8 cellular contexts compared by ENCODE assay signal in genomic region chr12:30985814-30986452, GRCh38. TPM values are rescaled to one million over a fixed set of nuclear protein-coding genes. Genes with fewer than 3 reads are reported as not detected.
DNase-seq lines count a peak whose midpoint lies in the region; ATAC-seq and TF ChIP-seq lines count a peak whose summit lies in the region.

No MANE protein-coding gene starts in this region.

- H3K27ac Mint-ChIP-seq in HFFc6 = no peak overlapping the region
- H3K27ac Mint-ChIP-seq in activated T-cell treated with anti-CD3 and anti-CD28 coated beads, Interleukin-2, amount 50 U/mL, for 72 hours = no peak overlapping the region

- peak; percentile 79 for TF ChIP-seq CTCF in HFFc6 (IDR thresholded peaks at IDR 0.05)

- intact Hi-C loops in head of caudate nucleus (cut with DNase I) = loop anchor here (5.0 kb wide), 1 partner anchor 134 kb away; no protein-coding TSS in a partner anchor

- no peaks in the 10 kb centered on the region for H3K9me3 Mint-ChIP-seq in HFFc6
- H3K9me3 Mint-ChIP-seq in activated T-cell treated with anti-CD3 and anti-CD28 coated beads, Interleukin-2, amount 50 U/mL, for 72 hours = no peaks in the 10 kb centered on the region

- peaks cover 5% of the 10 kb centered on the region; the same call in 1 of the 2 replicates for H3K4me1 Mint-ChIP-seq in HFFc6 (ENCODE audit: low read depth)
- no peaks in the 10 kb centered on the region for H3K4me1 Mint-ChIP-seq in activated T-cell treated with anti-CD3 and anti-CD28 coated beads, Interleukin-2, amount 50 U/mL, for 72 hours (ENCODE audit: low read depth)

- peak; percentile 40 for DNase-seq in SIG-M5 treated with dmso at 0.1 percent for 504 hours (lab: John Stamatoyannopoulos, UW; ENCODE audit: unreplicated experiment)
- no peak for DNase-seq in SIG-M5 (lab: John Stamatoyannopoulos, UW)
- peak; percentile 33 for DNase-seq in HFFc6
- peak; percentile 53 for DNase-seq in NCI-H2107 (lab: John Stamatoyannopoulos, UW)
- DNase-seq in activated T-cell treated with anti-CD3 and anti-CD28 coated beads, Interleukin-2, amount 50 U/mL, for 72 hours = peak; percentile 24 to 27
- DNase-seq in head of caudate nucleus = peak; percentile 46 to 89 (median 78)
- DNase-seq in putamen (ENCODE audit: low spot score) = peak; percentile 39
- no peak for DNase-seq in NOMO-1 treated with dmso at 0.1 percent for 144 hours (lab: John Stamatoyannopoulos, UW; ENCODE audit: unreplicated experiment)

- peak; percentile 54 to 68 for ATAC-seq in activated T-cell treated with anti-CD3 and anti-CD28 coated beads, Interleukin-2, amount 50 U/mL, for 72 hours (replicated peaks in 1 of 2)

- H3K27me3 Mint-ChIP-seq in HFFc6 (ENCODE audit: insufficient read depth) = peaks cover 13% of the 10 kb centered on the region
- H3K27me3 Mint-ChIP-seq in activated T-cell treated with anti-CD3 and anti-CD28 coated beads, Interleukin-2, amount 50 U/mL, for 72 hours (ENCODE audit: low read depth) = no peaks in the 10 kb centered on the region

- H3K36me3 Mint-ChIP-seq in HFFc6 (ENCODE audit: low read depth) = no peaks in the 10 kb centered on the region
- H3K36me3 Mint-ChIP-seq in activated T-cell treated with anti-CD3 and anti-CD28 coated beads, Interleukin-2, amount 50 U/mL, for 72 hours (ENCODE audit: insufficient read depth in 2 of 2) = no peaks in the 10 kb centered on the region

- no peak overlapping the region for H3K4me3 Mint-ChIP-seq in HFFc6
- no peak overlapping the region for H3K4me3 Mint-ChIP-seq in activated T-cell treated with anti-CD3 and anti-CD28 coated beads, Interleukin-2, amount 50 U/mL, for 72 hours

RNA-seq across cellular contexts. Expression of gene TSPAN11, which starts 59.4 kb away (rescaled TPM):
- under 1 TPM in 2 of 6 experiments, not detected in 4; 0.17 to 0.18 TPM for total RNA-seq in HFFc6 (2021; fragmentation: NEBNext Ultra II Directional; extraction: Animal tissue kit (Norgen Biotek cat#: 25700))
- under 1 TPM; 0.07 to 0.28 TPM for total RNA-seq in activated T-cell treated with anti-CD3 and anti-CD28 coated beads, Interleukin-2, amount 50 U/mL, for 72 hours

Comparison
In these comparisons a context has a peak if more than half of its experiments do, and no peak if none do; other contexts are left out.
1. DNase-seq: peak in SIG-M5 treated with dmso at 0.1 percent for 504 hours (single experiment), HFFc6 (single experiment), NCI-H2107 (single experiment), activated T-cell treated with anti-CD3 and anti-CD28 coated beads, Interleukin-2, amount 50 U/mL, for 72 hours (2 of 2), head of caudate nucleus (42 of 42) and putamen (single experiment); none in SIG-M5 (single experiment) and NOMO-1 treated with dmso at 0.1 percent for 144 hours (single experiment).